In genomic region chr4:56728512-56728911, GRCh38 we compare ENCODE assay signal across 9 cellular contexts. TPM values are rescaled to one million over a fixed set of nuclear protein-coding genes. Genes with fewer than 3 reads are reported as not detected.
A peak's percentile ranks its signal among the peaks of the same experiment; 100 is the strongest.
DNase-seq lines count a peak whose midpoint lies in the region; ATAC-seq and TF ChIP-seq lines count a peak whose summit lies in the region.
"Had no signal": no experiment of that assay in that cellular context is flagged by ENCODE, and none has a peak within 500 bp of the region (broad histone marks: within the 10 kb centered on the region; RNA-seq: fewer than 3 reads in every experiment).

No MANE protein-coding gene starts in this region.

- H4K8ac ChIP-seq in neuronal stem cell (ENCODE audit: low read depth, low read length) = no peak overlapping the region

- no peaks in the 10 kb centered on the region for H3K79me1 ChIP-seq in neuronal stem cell (ENCODE audit: low read depth, low read length)

- no peak overlapping the region for H3K18ac ChIP-seq in neuronal stem cell (ENCODE audit: low read length)

- no peaks in the 10 kb centered on the region for H3K36me3 Mint-ChIP-seq in Caco-2 (ENCODE audit: insufficient read depth, unreplicated experiment)

- no peak overlapping the region for H2AK5ac ChIP-seq in neuronal stem cell (ENCODE audit: low read depth, low read length)

- no peak overlapping the region for H2AFZ ChIP-seq in mammary epithelial cell (ENCODE audit: low read depth, low read length)
- no peak overlapping the region for H2AFZ ChIP-seq in neuronal stem cell (ENCODE audit: low read length)

- intact Hi-C loops in Caco-2 (cut with micrococcal nuclease; ENCODE audit: unreplicated experiment) = no loop called here
- intact Hi-C loops in mammary epithelial cell (cut with micrococcal nuclease) = no loop called here
- intact Hi-C loops in mucosa of descending colon (cut with DNase I, micrococcal nuclease) = no loop called here

- H3K23ac ChIP-seq in neuronal stem cell (ENCODE audit: low read depth, low read length, poor library complexity) = no peak overlapping the region

- H3K4me3 Mint-ChIP-seq in Caco-2 (ENCODE audit: unreplicated experiment) = no peak overlapping the region

- H3K27me3 ChIP-seq in Caco-2 (replicated peaks; ENCODE audit: control insufficient read depth, insufficient read depth, low read length) (no peaks in the 10 kb centered on the region), mammary epithelial cell (ENCODE audit: insufficient read depth, low read length) (no peaks in the 10 kb centered on the region), neuronal stem cell (ENCODE audit: control insufficient read depth in 3 of 3, insufficient read depth in 3 of 3, low read depth in 1 of 3, low read length in 3 of 3) (no peaks in the 10 kb centered on the region)

- H2BK120ac ChIP-seq in neuronal stem cell (ENCODE audit: low read depth, low read length) = no peak overlapping the region

- H3K4me2 ChIP-seq in mammary epithelial cell (ENCODE audit: insufficient read depth, low read depth, low read length) = no peak overlapping the region
- no peak overlapping the region for H3K4me2 ChIP-seq in neuronal stem cell (ENCODE audit: insufficient read depth, low read length, poor library complexity, severe bottlenecking)

- H3K27me3 Mint-ChIP-seq in Caco-2 (ENCODE audit: insufficient read depth, unreplicated experiment) = no peaks in the 10 kb centered on the region

- H3K4me1 Mint-ChIP-seq in Caco-2 (ENCODE audit: low read depth, unreplicated experiment) = peaks cover 33% of the 10 kb centered on the region

- ATAC-seq in mucosa of descending colon (peak; percentile 99), GM18861 (IDR thresholded peaks at IDR 0.05; ENCODE audit: unreplicated experiment) (no peak)
- ATAC-seq: Panc1 had no signal

- CTCF ChIA-PET in Caco-2 (lab: Charles Lee) = no interaction called here
- CTCF ChIA-PET in mammary epithelial cell (lab: Charles Lee; ENCODE audit: low non-redundant PET) = no interaction called here

- no peak overlapping the region for H3K4me3 ChIP-seq in Caco-2 (ENCODE audit: low read depth, low read length)
- no peak overlapping the region for H3K4me3 ChIP-seq in mammary epithelial cell (replicated peaks in 1 of 3; ENCODE audit: insufficient read depth in 1 of 3, low read depth in 2 of 3, low read length in 3 of 3)
- H3K4me3 ChIP-seq in mucosa of descending colon = no peak overlapping the region
- no peak overlapping the region for H3K4me3 ChIP-seq in neuronal stem cell (ENCODE audit: low read length in 2 of 2)

- no TSS peak for BruUV-seq in Caco-2 (replicated peaks; lab: Mats Ljungman, UMichigan)
- no TSS peak for BruUV-seq in mammary epithelial cell (replicated peaks; lab: Mats Ljungman, UMichigan)

- no peak overlapping the region for H4K91ac ChIP-seq in neuronal stem cell (ENCODE audit: low read depth, low read length, poor library complexity)

- dilution Hi-C loops in mammary epithelial cell (cut with HindIII; ENCODE audit: low sequenced_read_pairs) = no loop called here

- H3K36me3 ChIP-seq in Caco-2 (ENCODE audit: control insufficient read depth, insufficient read depth, low read length) (no peaks in the 10 kb centered on the region), mammary epithelial cell (ENCODE audit: insufficient read depth, low read length) (no peaks in the 10 kb centered on the region), mucosa of descending colon (ENCODE audit: low read depth) (no peaks in the 10 kb centered on the region), neuronal stem cell (replicated peaks in 1 of 2; ENCODE audit: control insufficient read depth in 2 of 2, insufficient read depth in 2 of 2, low read length in 2 of 2) (no peaks in the 10 kb centered on the region)

- whole genome bisulfite sequencing in mammary epithelial cell (ENCODE audit: low coverage, missing lambda C conversion rate) = 46% methylated on average over 4 of the region's 4 CpGs
- no CpG with 5 or more reads among the region's 4 CpGs for WGBS in neuronal stem cell (ENCODE audit: extremely low coverage in 2 of 2, insufficient read length in 2 of 2, insufficient replicate concordance in 1 of 2), 2 donors

- no peak overlapping the region for H3K4ac ChIP-seq in neuronal stem cell (ENCODE audit: low read length)

- peak; percentile 34 to 59 for DNase-seq in Caco-2
- DNase-seq in NCI-H187 treated with DMSO at 0.1 percent for 48 hours (lab: John Stamatoyannopoulos, UW) = peak; percentile 66
- DNase-seq in mammary epithelial cell = peak; percentile 58
- peak; percentile 70 to 92 (median 73) for DNase-seq in mucosa of descending colon
- DNase-seq in neuronal stem cell (ENCODE audit: low spot score) = no peak
- DNase-seq in kidney tubule cell (ENCODE audit: low spot score) = no peak
- DNase-seq in GM19240 (ENCODE audit: insufficient read length, low spot score) = no peak

- H3K14ac ChIP-seq in neuronal stem cell (ENCODE audit: low read length) = no peak overlapping the region

- no peak overlapping the region for H2BK15ac ChIP-seq in neuronal stem cell (ENCODE audit: low read length)

- POLR2A ChIA-PET in Caco-2 (lab: Charles Lee) = no interaction called here

- H3K27ac ChIP-seq in mammary epithelial cell (ENCODE audit: insufficient read depth, low read depth, low read length) (no peak overlapping the region), neuronal stem cell (replicated peaks; ENCODE audit: low read length) (no peak overlapping the region)

- H3K9me3 ChIP-seq in Caco-2 (no peaks in the 10 kb centered on the region), mammary epithelial cell (replicated peaks; ENCODE audit: insufficient read depth, low read length) (no peaks in the 10 kb centered on the region), mucosa of descending colon (no peaks in the 10 kb centered on the region), neuronal stem cell (replicated peaks in 1 of 2; ENCODE audit: control insufficient read depth in 2 of 2, insufficient read depth in 1 of 2, low read depth in 1 of 2, low read length in 2 of 2) (no peaks in the 10 kb centered on the region)

- no peak overlapping the region for H2BK5ac ChIP-seq in neuronal stem cell (ENCODE audit: low read length)

- no peak overlapping the region for H2BK12ac ChIP-seq in neuronal stem cell (ENCODE audit: low read length)

- no peaks in the 10 kb centered on the region for H3K79me2 ChIP-seq in mammary epithelial cell (ENCODE audit: insufficient read depth, low read length)

- H4K20me1 ChIP-seq in mammary epithelial cell (ENCODE audit: insufficient read depth, low read length) = no peaks in the 10 kb centered on the region

- H3K9ac ChIP-seq in mammary epithelial cell (ENCODE audit: insufficient read depth, low read length) (no peak overlapping the region), neuronal stem cell (ENCODE audit: low read depth, low read length, poor library complexity) (no peak overlapping the region)

- in situ Hi-C loops in mammary epithelial cell (cut with MboI; ENCODE audit: low sequenced_read_pairs in 2 of 2) = no loop called here

- no peaks in the 10 kb centered on the region for H3K9me3 Mint-ChIP-seq in Caco-2 (ENCODE audit: unreplicated experiment)

- peaks cover 9% of the 10 kb centered on the region for H3K4me1 ChIP-seq in Caco-2
- H3K4me1 ChIP-seq in mammary epithelial cell (ENCODE audit: insufficient read depth, low read length) = peaks cover 4% of the 10 kb centered on the region
- H3K4me1 ChIP-seq in mucosa of descending colon (ENCODE audit: low read depth) = peaks cover 16% of the 10 kb centered on the region
- peaks cover 0 to 4% of the 10 kb centered on the region in 2 donors for H3K4me1 ChIP-seq in neuronal stem cell (ENCODE audit: control insufficient read depth in 2 of 2, insufficient read depth in 1 of 2, low read depth in 1 of 2, low read length in 2 of 2)

- H3K27ac Mint-ChIP-seq in Caco-2 (ENCODE audit: unreplicated experiment) = no peak overlapping the region

- TF ChIP-seq CTCF in Caco-2 (IDR thresholded peaks at IDR 0.05; ENCODE audit: insufficient read depth in 1 of 2, low read depth in 1 of 2, low read length in 1 of 2, severe bottlenecking in 1 of 2, unreplicated experiment in 1 of 2) = no peak
- TF ChIP-seq CTCF in mammary epithelial cell (conservative IDR thresholded peaks at IDR 0.05 in 1 of 2, IDR thresholded peaks at IDR 0.05 in 1 of 2; ENCODE audit: extremely low read depth in 1 of 2, insufficient read depth in 1 of 2, low read depth in 1 of 2, low read length in 2 of 2) = no peak
- TF ChIP-seq CTCF in mucosa of descending colon (IDR thresholded peaks at IDR 0.05) = no peak

RNA-seq across cellular contexts. Expression of gene HOPX, which starts 47.4 kb away (rescaled TPM):
- total RNA-seq in Caco-2 (2022) = 0.21 TPM in 1 of 2 replicates, not detected in the other
- under 1 TPM in 1 of 2 donors, not detected in 1; under 0.01 TPM for total RNA-seq in mammary epithelial cell
- 0.07 TPM for polyA plus RNA-seq in mammary epithelial cell
- polyA minus RNA-seq in mammary epithelial cell = not detected
- 1 to 10 TPM; 1.3 to 5.6 (median 1.9) TPM for total RNA-seq in mucosa of descending colon
- polyA plus RNA-seq in neuronal stem cell (2013, experiment 1 of 2) = 1.4 TPM
- 1.2 TPM for polyA plus RNA-seq in neuronal stem cell (2013, experiment 2 of 2)

Comparison
In these comparisons a context has a peak if more than half of its experiments do, and no peak if none do; other contexts are left out.
1. DNase-seq: peak in Caco-2 (2 of 2), NCI-H187 treated with DMSO at 0.1 percent for 48 hours (single experiment), mammary epithelial cell (single experiment) and mucosa of descending colon (3 of 3); none in neuronal stem cell (single experiment), kidney tubule cell (single experiment) and GM19240 (single experiment).